27 cellular contexts compared by ENCODE assay signal in genomic region chr19:56643460-56643763, GRCh38. TPM values are rescaled to one million over a fixed set of nuclear protein-coding genes. Genes with fewer than 3 reads are reported as not detected.
DNase-seq lines count a peak whose midpoint lies in the region; ATAC-seq and TF ChIP-seq lines count a peak whose summit lies in the region.
"Had no signal": no experiment of that assay in that cellular context is flagged by ENCODE, and none has a peak within 500 bp of the region (broad histone marks: within the 10 kb centered on the region; RNA-seq: fewer than 3 reads in every experiment).

No MANE protein-coding gene starts in this region.

- peak overlapping the region; percentile 36; the same call in 1 of the 2 replicates for H3K4me3 ChIP-seq in HUES6 (ENCODE audit: low read depth, low read length)
- peak overlapping the region; percentile 63 for H3K4me3 ChIP-seq in WERI-Rb-1 (ENCODE audit: low read depth, low read length)
- no peak overlapping the region for H3K4me3 ChIP-seq in osteoblast (ENCODE audit: insufficient read depth, low read length)
- H3K4me3 ChIP-seq: A549; BLaER1 treated with 17β-estradiol and CSF1 and Interleukin-3, amounts not matched to agents 10 nM and 100 nM; GM12878 had no signal

- TF ChIP-seq CTCF in WERI-Rb-1 (IDR thresholded peaks at IDR 0.05; ENCODE audit: low read depth, low read length) (no peak), omental fat pad (IDR thresholded peaks at IDR 0.05) (no peak), osteoblast (IDR thresholded peaks at IDR 0.05; ENCODE audit: extremely low read depth, low read depth, low read length) (no peak)

- H3K9ac ChIP-seq in HUES6 (ENCODE audit: low read length) = no peak overlapping the region
- H3K9ac ChIP-seq: BLaER1 treated with 17β-estradiol and CSF1 and Interleukin-3, amounts not matched to agents 10 nM and 100 nM had no signal

- H4K20me1 ChIP-seq in osteoblast (ENCODE audit: insufficient read depth, low read length) = no peaks in the 10 kb centered on the region

- DNase-seq in WERI-Rb-1 = no peak
- no peak for DNase-seq in omental fat pad (ENCODE audit: low spot score)
- DNase-seq in osteoblast (ENCODE audit: insufficient read length, low spot score, missing footprints) = no peak
- DNase-seq: AML-193; CD4-positive, alpha-beta memory T cell; CD4-positive, CD25-positive, alpha-beta regulatory T cell; CD8-positive, alpha-beta memory T cell; COR-L47; DMS 273 treated with DMSO at 0.1 percent for 48 hours; DMS153; DMS53; DMS79; DND-41; EL; GDM1 had no signal

- H3K27ac ChIP-seq in HUES6 (ENCODE audit: low read depth, low read length) = no peak overlapping the region
- H3K27ac ChIP-seq in WERI-Rb-1 = no peak overlapping the region
- H3K27ac ChIP-seq in cingulate gyrus (ENCODE audit: low read depth, low read length) = peak overlapping the region; percentile 19
- H3K27ac ChIP-seq in osteoblast (ENCODE audit: low read depth, low read length) = no peak overlapping the region
- H3K27ac ChIP-seq: 22Rv1; A549; BLaER1 treated with 17β-estradiol and CSF1 and Interleukin-3, amounts not matched to agents 10 nM and 100 nM; C4-2B had no signal

- no peak overlapping the region for H2AFZ ChIP-seq in osteoblast (ENCODE audit: low read length)

- no peaks in the 10 kb centered on the region for H3K79me2 ChIP-seq in osteoblast (ENCODE audit: insufficient read depth, low read length)

- peaks cover 32% of the 10 kb centered on the region; the same call in 1 of the 2 replicates for H3K9me3 ChIP-seq in HUES6 (ENCODE audit: control insufficient read depth, insufficient read depth, low read depth, low read length)
- H3K9me3 ChIP-seq in WERI-Rb-1 (ENCODE audit: severe bottlenecking) = no peaks in the 10 kb centered on the region
- H3K9me3 ChIP-seq in osteoblast (ENCODE audit: low read depth, low read length) = peaks cover 2% of the 10 kb centered on the region

- ATAC-seq in GM21360 (IDR thresholded peaks at IDR 0.05; ENCODE audit: unreplicated experiment) (no peak), omental fat pad (ENCODE audit: low FRiP score) (no peak)
- ATAC-seq: A549, GM12878 had no signal

- H3K36me3 ChIP-seq in HUES6 (ENCODE audit: control insufficient read depth, insufficient read depth, low read length) (no peaks in the 10 kb centered on the region), WERI-Rb-1 (no peaks in the 10 kb centered on the region), osteoblast (ENCODE audit: insufficient read depth, low read length) (no peaks in the 10 kb centered on the region)

- H3K4me2 ChIP-seq in osteoblast (ENCODE audit: insufficient read depth, low read length) = no peak overlapping the region
- H3K4me2 ChIP-seq: A549; BLaER1 treated with 17β-estradiol and CSF1 and Interleukin-3, amounts not matched to agents 10 nM and 100 nM had no signal

- H3K4me1 ChIP-seq in HUES6 (ENCODE audit: control insufficient read depth, insufficient read depth, low read length) (no peaks in the 10 kb centered on the region), osteoblast (ENCODE audit: insufficient read depth, low read length) (no peaks in the 10 kb centered on the region)
- H3K4me1 ChIP-seq: A549; BLaER1 treated with 17β-estradiol and CSF1 and Interleukin-3, amounts not matched to agents 10 nM and 100 nM had no signal

- H3K27me3 ChIP-seq in HUES6 (ENCODE audit: control insufficient read depth, insufficient read depth, low read length) (peaks cover 29% of the 10 kb centered on the region), WERI-Rb-1 (ENCODE audit: insufficient read depth, low read depth, severe bottlenecking) (no peaks in the 10 kb centered on the region), osteoblast (ENCODE audit: insufficient read depth, low read length) (no peaks in the 10 kb centered on the region)
- H3K27me3 ChIP-seq: BLaER1 treated with 17β-estradiol and CSF1 and Interleukin-3, amounts not matched to agents 10 nM and 100 nM had no signal

RNA-seq across cellular contexts. Expression of gene SMIM17, which starts 0.5 kb away (rescaled TPM):
- total RNA-seq in omental fat pad = under 1 TPM in 2 of 4 donors, not detected in 2; 0.37 to 0.48 TPM
- total RNA-seq in osteoblast = under 0.01 TPM in 1 of 2 replicates, not detected in the other
- total RNA-seq: B cell; CD4-positive, alpha-beta memory T cell; CD4-positive, CD25-positive, alpha-beta regulatory T cell; CD8-positive, alpha-beta memory T cell; Daoy had no signal

RNA-seq across cellular contexts. Expression of gene ZNF835, which starts 28.1 kb away (rescaled TPM):
- total RNA-seq in omental fat pad (1 to 10 TPM; 3.5 to 8.1 (median 5.9) TPM), osteoblast (0.29 and 0.72 TPM in 2 replicates)
- total RNA-seq: A172, G401, GM12878 had no signal

RNA-seq across cellular contexts. Expression of gene ZNF71, which starts 48.3 kb away (rescaled TPM):
- 10 to 100 TPM in 2 of 4 donors, 1 to 10 TPM in 2; 5.8 to 11.2 (median 9.6) TPM for total RNA-seq in omental fat pad
- 7.2 and 8.5 TPM in 2 replicates for total RNA-seq in osteoblast
